In genomic region chr18:7567487-7568425, GRCh38 we compare ENCODE assay signal across 8 cellular contexts. TPM values are rescaled to one million over a fixed set of nuclear protein-coding genes. Genes with fewer than 3 reads are reported as not detected.
DNase-seq lines count a peak whose midpoint lies in the region; ATAC-seq, FAIRE-seq and TF ChIP-seq lines count a peak whose summit lies in the region.

No MANE protein-coding gene starts in this region.

- peaks cover 5% of the 10 kb centered on the region for H3K4me1 Mint-ChIP-seq in central memory CD8-positive, alpha-beta T cell

- CTCF ChIA-PET in AG04450 (lab: Charles Lee): interaction anchor here (0.6 to 2.2 kb wide), 20 partner anchors 9 to 913 kb away, joined by 3 to 18 read pairs (median 4); no protein-coding TSS in a partner anchor

- peak; percentile 21 for ATAC-seq in GM18511 (IDR thresholded peaks at IDR 0.05; ENCODE audit: unreplicated experiment)
- ATAC-seq in central memory CD8-positive, alpha-beta T cell (replicated peaks; ENCODE audit: extremely low read depth, poor library complexity, severe bottlenecking): peak; percentile 27

- no peaks in the 10 kb centered on the region for H3K9me3 ChIP-seq in AG04450 (ENCODE audit: control insufficient read depth, insufficient read depth, low read length)
- H3K9me3 ChIP-seq in small intestine (ENCODE audit: control insufficient read depth, low read depth): no peaks in the 10 kb centered on the region

- no peak for FAIRE-seq in small intestine (lab: Jason Lieb, UNC)

- peak overlapping the region; percentile 73 for H3K4me3 ChIP-seq in AG04450 (ENCODE audit: low read depth, low read length)
- peak overlapping the region; percentile 63 to 75 for H3K4me3 ChIP-seq in small intestine (ENCODE audit: low read depth in 1 of 2, low read length in 2 of 2)

- H3K4me1 ChIP-seq in small intestine (ENCODE audit: control insufficient read depth in 2 of 2, insufficient read depth in 1 of 2, low read depth in 1 of 2, low read length in 1 of 2): peaks cover 0 to under 1% of the 10 kb centered on the region in 2 donors

- H3K27me3 ChIP-seq in AG04450 (ENCODE audit: control insufficient read depth, insufficient read depth, low read length) (no peaks in the 10 kb centered on the region), small intestine (ENCODE audit: control insufficient read depth in 2 of 2, insufficient read depth in 2 of 2, low read length in 2 of 2) (peaks cover 0 to 4% of the 10 kb centered on the region in 2 donors)

- H3K9me3 Mint-ChIP-seq in central memory CD8-positive, alpha-beta T cell: no peaks in the 10 kb centered on the region

- H3K36me3 Mint-ChIP-seq in central memory CD8-positive, alpha-beta T cell (ENCODE audit: insufficient read depth): no peaks in the 10 kb centered on the region

- DNase-seq in AG04450 (ENCODE audit: low read depth, low spot score) (no peak), NCI-H510A (lab: John Stamatoyannopoulos, UW) (peak; percentile 52), iPS-NIHi7 (ENCODE audit: extremely low spot score) (peak; percentile 35), small intestine (peak; percentile 27), KG1 (lab: John Stamatoyannopoulos, UW) (no peak)
- peak in 1 of 2 donors; percentile 10 for DNase-seq in central memory CD8-positive, alpha-beta T cell (ENCODE audit: low spot score in 2 of 2)
- DNase-seq in activated effector memory CD4-positive, alpha-beta T cell treated with anti-CD3 and anti-CD28 coated beads, Interleukin-2, amount 50 U/mL, for 16 hours: no peak

- H3K36me3 ChIP-seq in small intestine (ENCODE audit: control insufficient read depth in 2 of 2, insufficient read depth in 2 of 2, low read length in 2 of 2): no peaks in the 10 kb centered on the region

- H3K4me3 Mint-ChIP-seq in central memory CD8-positive, alpha-beta T cell: peak overlapping the region; percentile 9

- POLR2A ChIA-PET in AG04450 (lab: Yijun Ruan, JAX): interaction anchor here (0.6 to 1.6 kb wide), 4 partner anchors 10 to 335 kb away, joined by 3 to 6 read pairs (median 4); no protein-coding TSS in a partner anchor

- no peak for TF ChIP-seq CTCF in AG04450 (IDR thresholded peaks at IDR 0.05; ENCODE audit: low read depth, low read length)

- 1 to 2% (median 2%) methylated on average over 58 to 107 of the region's 107 CpGs for WGBS in small intestine, 3 donors

- no peak overlapping the region for H3K27ac Mint-ChIP-seq in central memory CD8-positive, alpha-beta T cell (ENCODE audit: low read depth)

- no peak overlapping the region for H3K27ac ChIP-seq in AG04450 (ENCODE audit: low read depth, low read length)
- peak overlapping the region; percentile 64 to 94 for H3K27ac ChIP-seq in small intestine (ENCODE audit: low read depth in 1 of 2, low read length in 1 of 2)

- peaks cover 36% of the 10 kb centered on the region for H3K27me3 Mint-ChIP-seq in central memory CD8-positive, alpha-beta T cell

RNA-seq across cellular contexts. Expression of gene PTPRM, which starts 0.6 kb away (rescaled TPM):
- 81.1 and 81.5 TPM in 2 replicates for polyA plus RNA-seq in AG04450 (2011; rRNA removed)
- 68.5 and 75.1 TPM in 2 replicates for polyA minus RNA-seq in AG04450 (2011; rRNA and poly(A)+ RNA removed)
- polyA plus RNA-seq in small intestine: 10 to 100 TPM in 1 of 3 donors, 1 to 10 TPM in 2; 2.2 to 29.5 (median 6.8) TPM

Comparison
In these comparisons a context has a peak if more than half of its experiments do, and no peak if none do; other contexts are left out.
1. DNase-seq: peak in NCI-H510A (single experiment), iPS-NIHi7 (single experiment) and small intestine (single experiment); none in AG04450 (single experiment), activated effector memory CD4-positive, alpha-beta T cell treated with anti-CD3 and anti-CD28 coated beads, Interleukin-2, amount 50 U/mL, for 16 hours (single experiment) and KG1 (single experiment).